ENCODE assay signal across 12 cellular contexts in genomic region chr20:4810446-4811019, GRCh38. TPM values are rescaled to one million over a fixed set of nuclear protein-coding genes. Genes with fewer than 3 reads are reported as not detected.
DNase-seq lines count a peak whose midpoint lies in the region; ATAC-seq and TF ChIP-seq lines count a peak whose summit lies in the region.
"Had no signal": no experiment of that assay in that cellular context is flagged by ENCODE, and none has a peak within 500 bp of the region (broad histone marks: within the 10 kb centered on the region; RNA-seq: fewer than 3 reads in every experiment).

No MANE protein-coding gene starts in this region.

- H3K4me3 Mint-ChIP-seq in CD4-positive, alpha-beta T cell: no peak overlapping the region
- H3K4me3 Mint-ChIP-seq in natural killer cell treated with Interleukin-12 subunit alpha and Interleukin-12 subunit beta and Interleukin-15 and Interleukin-18, amount 100 ng/mL, for 72 hours: no peak overlapping the region

- H3K36me3 Mint-ChIP-seq in CD4-positive, alpha-beta T cell (ENCODE audit: low read depth): peaks cover 36% of the 10 kb centered on the region
- no peaks in the 10 kb centered on the region for H3K36me3 Mint-ChIP-seq in natural killer cell treated with Interleukin-12 subunit alpha and Interleukin-12 subunit beta and Interleukin-15 and Interleukin-18, amount 100 ng/mL, for 72 hours

- intact Hi-C loops in CD4-positive, alpha-beta T cell (cut with DNase I, micrococcal nuclease): loop anchor here in 1 of 2 experiments (5.0 kb wide), 2 partner anchors 57 to 147 kb away; no protein-coding TSS in a partner anchor
- intact Hi-C loops in ascending aorta (cut with DNase I): no loop called here

- H3K4me1 Mint-ChIP-seq in CD4-positive, alpha-beta T cell (ENCODE audit: low read depth): peaks cover 84% of the 10 kb centered on the region
- peaks cover 37 to 49% of the 10 kb centered on the region in 2 donors for H3K4me1 Mint-ChIP-seq in natural killer cell treated with Interleukin-12 subunit alpha and Interleukin-12 subunit beta and Interleukin-15 and Interleukin-18, amount 100 ng/mL, for 72 hours (ENCODE audit: low read depth in 2 of 2)

- no peak for DNase-seq in CD4-positive, alpha-beta T cell
- DNase-seq in HL-60 (ENCODE audit: low read depth in 1 of 2, low spot score in 1 of 2) (no peak), ascending aorta (ENCODE audit: low spot score in 2 of 2) (no peak), GM19240 (ENCODE audit: insufficient read length, low spot score) (no peak), T1000 (lab: John Stamatoyannopoulos, UW) (no peak), G401 (ENCODE audit: low spot score) (no peak)
- DNase-seq in natural killer cell treated with Interleukin-12 subunit alpha and Interleukin-12 subunit beta and Interleukin-15 and Interleukin-18, amount 100 ng/mL, for 72 hours (ENCODE audit: low spot score): no peak
- DNase-seq: Calu3; glutamatergic neuron; NCI-H524; retina; stimulated activated CD4-positive, alpha-beta T cell treated with anti-CD3 and anti-CD28 coated beads, Interleukin-4, amount 100 ng/mL, for 1 hour had no signal

- CTCF ChIA-PET in CD4-positive, alpha-beta T cell (lab: Charles Lee): no interaction called here

- H3K36me3 ChIP-seq in ascending aorta: no peaks in the 10 kb centered on the region

- in situ Hi-C loops in G401 (cut with HindIII; ENCODE audit: low sequenced_read_pairs): no loop called here

- no peaks in the 10 kb centered on the region for H3K27me3 Mint-ChIP-seq in CD4-positive, alpha-beta T cell
- no peaks in the 10 kb centered on the region for H3K27me3 Mint-ChIP-seq in natural killer cell treated with Interleukin-12 subunit alpha and Interleukin-12 subunit beta and Interleukin-15 and Interleukin-18, amount 100 ng/mL, for 72 hours

- no peak for TF ChIP-seq CTCF in CD4-positive, alpha-beta T cell (IDR thresholded peaks at IDR 0.05)
- TF ChIP-seq CTCF in HL-60 (IDR thresholded peaks at IDR 0.05; ENCODE audit: insufficient read depth, low read length): no peak
- no peak for TF ChIP-seq CTCF in ascending aorta (IDR thresholded peaks at IDR 0.05)

- no peaks in the 10 kb centered on the region for H3K9me3 Mint-ChIP-seq in CD4-positive, alpha-beta T cell
- no peaks in the 10 kb centered on the region for H3K9me3 Mint-ChIP-seq in natural killer cell treated with Interleukin-12 subunit alpha and Interleukin-12 subunit beta and Interleukin-15 and Interleukin-18, amount 100 ng/mL, for 72 hours

- peaks cover 0 to 2% of the 10 kb centered on the region in 2 donors for H3K4me1 ChIP-seq in ascending aorta

- H3K27me3 ChIP-seq in CD4-positive, alpha-beta T cell (ENCODE audit: control insufficient read depth, insufficient read depth, low read length): no peaks in the 10 kb centered on the region
- H3K27me3 ChIP-seq in HL-60 (ENCODE audit: insufficient read depth, poor library complexity, severe bottlenecking) (no peaks in the 10 kb centered on the region), ascending aorta (no peaks in the 10 kb centered on the region)

- H3K4me3 ChIP-seq in HL-60 (replicated peaks; ENCODE audit: insufficient read depth, low read length) (no peak overlapping the region), ascending aorta (no peak overlapping the region)

- peak overlapping the region; percentile 99 for H3K27ac ChIP-seq in CD4-positive, alpha-beta T cell (ENCODE audit: low read depth, low read length)
- peak overlapping the region; percentile 99 for H3K27ac ChIP-seq in HL-60 (replicated peaks)
- peak overlapping the region; percentile 16 to 40 for H3K27ac ChIP-seq in ascending aorta

- H3K9me3 ChIP-seq in CD4-positive, alpha-beta T cell (ENCODE audit: control insufficient read depth, low read length): no peaks in the 10 kb centered on the region
- no peaks in the 10 kb centered on the region for H3K9me3 ChIP-seq in ascending aorta

- H3K27ac Mint-ChIP-seq in CD4-positive, alpha-beta T cell: peak overlapping the region; percentile 98
- peak overlapping the region; percentile 97 to 100 for H3K27ac Mint-ChIP-seq in natural killer cell treated with Interleukin-12 subunit alpha and Interleukin-12 subunit beta and Interleukin-15 and Interleukin-18, amount 100 ng/mL, for 72 hours

- no peak for ATAC-seq in CD4-positive, alpha-beta T cell (ENCODE audit: poor library complexity)
- ATAC-seq in natural killer cell treated with Interleukin-12 subunit alpha and Interleukin-12 subunit beta and Interleukin-15 and Interleukin-18, amount 100 ng/mL, for 72 hours: no peak

- POLR2A ChIA-PET in CD4-positive, alpha-beta T cell (lab: Charles Lee): interaction anchor here (0.6 to 0.8 kb wide), 3 partner anchors 8 to 17 kb away, joined by 3 to 5 read pairs (median 4); no protein-coding TSS in a partner anchor

RNA-seq across cellular contexts. Expression of gene RASSF2, which starts 12.9 kb away (rescaled TPM):
- 10 to 100 TPM; 19.7 to 20.0 TPM for total RNA-seq in CD4-positive, alpha-beta T cell
- 23.7 TPM for total RNA-seq in ascending aorta
- total RNA-seq in natural killer cell treated with Interleukin-12 subunit alpha and Interleukin-12 subunit beta and Interleukin-15 and Interleukin-18, amount 100 ng/mL, for 72 hours: 10 to 100 TPM; 12.5 to 31.7 TPM
- total RNA-seq in G401 (2014; rRNA removed; shearing (Covaris generic)): 1.7 and 3.4 TPM in 2 replicates

Comparison
In these comparisons a context has a peak if more than half of its experiments do, and no peak if none do; other contexts are left out.
1. H3K27ac ChIP-seq: peak in every context shown above with its lines; median percentile 99 in CD4-positive, alpha-beta T cell; 99 in HL-60; 28 in ascending aorta.